In the genomic region with DNA sequence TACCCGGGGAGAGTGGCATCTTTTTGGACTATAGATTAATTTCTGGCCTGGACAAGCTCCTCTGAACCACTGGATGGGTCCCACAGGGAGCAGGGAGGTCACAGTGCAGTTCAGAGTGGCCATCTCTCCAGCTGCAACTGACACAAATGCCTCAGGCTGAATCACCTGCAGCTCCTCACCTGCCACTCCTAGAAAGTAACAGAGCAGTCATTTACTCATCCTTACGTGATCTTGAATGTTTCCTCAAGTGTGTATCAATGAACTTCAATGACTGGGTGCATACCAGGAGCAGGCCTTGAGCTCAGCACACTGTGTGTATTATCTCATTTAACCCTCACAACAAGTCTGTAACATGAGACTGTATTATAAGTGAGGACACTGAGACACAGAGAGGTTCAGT, we compare ENCODE assay signal across 16 cellular contexts. TPM values are rescaled to one million over a fixed set of nuclear protein-coding genes. Genes with fewer than 3 reads are reported as not detected.
DNase-seq lines count a peak whose midpoint lies in the region; ATAC-seq, FAIRE-seq and TF ChIP-seq lines count a peak whose summit lies in the region.
"Had no signal": no experiment of that assay in that cellular context is flagged by ENCODE, and none has a peak within 500 bp of the region (broad histone marks: within the 10 kb centered on the region; RNA-seq: fewer than 3 reads in every experiment).

No MANE protein-coding gene starts in this region.

- H2AFZ ChIP-seq in PC-3 (ENCODE audit: low read length) (no peak overlapping the region), keratinocyte (ENCODE audit: control insufficient read depth, low read length) (no peak overlapping the region)

- H3K79me2 ChIP-seq in PC-3 (ENCODE audit: low read length) (no peaks in the 10 kb centered on the region), keratinocyte (ENCODE audit: control insufficient read depth, insufficient read depth, low read length) (no peaks in the 10 kb centered on the region)

- no peaks in the 10 kb centered on the region for H3K36me3 ChIP-seq in PC-3 (ENCODE audit: low read depth, low read length)
- H3K36me3 ChIP-seq in keratinocyte (ENCODE audit: control insufficient read depth in 2 of 2, extremely low read depth in 1 of 2, insufficient read depth in 2 of 2, low read length in 2 of 2) = no peaks in the 10 kb centered on the region
- H3K36me3 ChIP-seq in upper lobe of right lung = no peaks in the 10 kb centered on the region
- H3K36me3 ChIP-seq: BLaER1 treated with 17β-estradiol and CSF1 and Interleukin-3, amounts not matched to agents 10 nM and 100 nM; HAP-1 had no signal

- peak; percentile 32 for FAIRE-seq in keratinocyte (lab: Jason Lieb, UNC)
- FAIRE-seq: H1, HTR-8/SVneo had no signal

- H3K27me3 Mint-ChIP-seq in activated naive CD4-positive, alpha-beta T cell treated with anti-CD3 and anti-CD28 coated beads, Interleukin-2, amount 50 U/mL, for 24 hours = no peaks in the 10 kb centered on the region
- no peaks in the 10 kb centered on the region for H3K27me3 Mint-ChIP-seq in central memory CD8-positive, alpha-beta T cell
- H3K27me3 Mint-ChIP-seq: CD4-positive, CD25-positive, alpha-beta regulatory T cell had no signal

- H3K4me2 ChIP-seq in PC-3 (ENCODE audit: low read length) = no peak overlapping the region
- H3K4me2 ChIP-seq in keratinocyte (ENCODE audit: control insufficient read depth, extremely low read depth, insufficient read depth, low read depth, low read length) = no peak overlapping the region

- no peaks in the 10 kb centered on the region for H3K9me2 ChIP-seq in PC-3 (replicated peaks; ENCODE audit: low read length)

- H3K4me3 Mint-ChIP-seq in activated naive CD4-positive, alpha-beta T cell treated with anti-CD3 and anti-CD28 coated beads, Interleukin-2, amount 50 U/mL, for 24 hours = no peak overlapping the region
- H3K4me3 Mint-ChIP-seq in central memory CD8-positive, alpha-beta T cell = no peak overlapping the region
- H3K4me3 Mint-ChIP-seq: CD4-positive, CD25-positive, alpha-beta regulatory T cell had no signal

- H3K27ac ChIP-seq in PC-3 (ENCODE audit: low read length) (no peak overlapping the region), keratinocyte (ENCODE audit: control insufficient read depth, insufficient read depth, low read length) (no peak overlapping the region), upper lobe of right lung (no peak overlapping the region)
- H3K27ac ChIP-seq: BLaER1 treated with 17β-estradiol and CSF1 and Interleukin-3, amounts not matched to agents 10 nM and 100 nM had no signal

- H3K36me3 Mint-ChIP-seq in activated naive CD4-positive, alpha-beta T cell treated with anti-CD3 and anti-CD28 coated beads, Interleukin-2, amount 50 U/mL, for 24 hours = peaks cover 17% of the 10 kb centered on the region
- H3K36me3 Mint-ChIP-seq in central memory CD8-positive, alpha-beta T cell (ENCODE audit: insufficient read depth) = no peaks in the 10 kb centered on the region
- H3K36me3 Mint-ChIP-seq: CD4-positive, CD25-positive, alpha-beta regulatory T cell had no signal

- CTCF ChIA-PET in PC-3 (lab: Charles Lee) = no interaction called here

- peaks cover 40% of the 10 kb centered on the region for H3K4me1 Mint-ChIP-seq in activated naive CD4-positive, alpha-beta T cell treated with anti-CD3 and anti-CD28 coated beads, Interleukin-2, amount 50 U/mL, for 24 hours
- H3K4me1 Mint-ChIP-seq in central memory CD8-positive, alpha-beta T cell = peaks cover 29% of the 10 kb centered on the region

- H3K4me1 ChIP-seq in PC-3 (ENCODE audit: insufficient read depth, low read length) (0 out of 2 replicates have a peak, but pooled peaks cover 7% of the 10 kb centered on the region), keratinocyte (ENCODE audit: control insufficient read depth, extremely low read depth, insufficient read depth, low read length) (no peaks in the 10 kb centered on the region), upper lobe of right lung (no peaks in the 10 kb centered on the region)
- H3K4me1 ChIP-seq: HAP-1 had no signal

- H3K9me3 ChIP-seq in PC-3 (ENCODE audit: low read length) (no peaks in the 10 kb centered on the region), keratinocyte (ENCODE audit: control insufficient read depth, low read depth, low read length) (no peaks in the 10 kb centered on the region), upper lobe of right lung (no peaks in the 10 kb centered on the region)
- H3K9me3 ChIP-seq: BLaER1 treated with 17β-estradiol and CSF1 and Interleukin-3, amounts not matched to agents 10 nM and 100 nM; HAP-1 had no signal

- H3K27ac Mint-ChIP-seq in activated naive CD4-positive, alpha-beta T cell treated with anti-CD3 and anti-CD28 coated beads, Interleukin-2, amount 50 U/mL, for 24 hours = peak overlapping the region; percentile 26
- peak overlapping the region; percentile 80 for H3K27ac Mint-ChIP-seq in central memory CD8-positive, alpha-beta T cell (ENCODE audit: low read depth)

- no peaks in the 10 kb centered on the region for H3K9me1 ChIP-seq in keratinocyte (ENCODE audit: control insufficient read depth, extremely low read depth, insufficient read depth, low read length)

- TF ChIP-seq CTCF in PC-3 (conservative IDR thresholded peaks at IDR 0.05; ENCODE audit: low read depth, low read length) = no peak
- TF ChIP-seq CTCF in keratinocyte (optimal IDR thresholded peaks at IDR 0.05 in 1 of 3, IDR thresholded peaks at IDR 0.05 in 1 of 3, conservative IDR thresholded peaks at IDR 0.05 in 1 of 3; ENCODE audit: extremely low read depth in 1 of 3, insufficient read depth in 2 of 3, low read length in 3 of 3) = no peak
- TF ChIP-seq CTCF in upper lobe of right lung (IDR thresholded peaks at IDR 0.05) = no peak

- H4K20me1 ChIP-seq in PC-3 (ENCODE audit: low read length) (no peaks in the 10 kb centered on the region), keratinocyte (ENCODE audit: control insufficient read depth, extremely low read depth, insufficient read depth, low read length) (no peaks in the 10 kb centered on the region)

- no TSS peak for BruUV-seq in PC-3 (replicated peaks; lab: Mats Ljungman, UMichigan)

- ATAC-seq in PC-3 (peak; percentile 53), SK-N-SH treated with all-trans-retinoic acid at 6 μM for 48 hours (no peak), upper lobe of right lung (no peak)
- ATAC-seq in central memory CD8-positive, alpha-beta T cell (replicated peaks; ENCODE audit: extremely low read depth, poor library complexity, severe bottlenecking) = no peak

- dilution Hi-C loops in keratinocyte (cut with MboI; ENCODE audit: extremely low pct_ligation_motif_present, low sequenced_read_pairs) = no loop called here

- intact Hi-C loops in PC-3 (cut with micrococcal nuclease) = no loop called here
- intact Hi-C loops in upper lobe of right lung (cut with DNase I) = no loop called here

- H3K4me3 ChIP-seq in PC-3 (ENCODE audit: low read length) = no peak overlapping the region
- no peak overlapping the region for H3K4me3 ChIP-seq in keratinocyte (ENCODE audit: control insufficient read depth in 2 of 3, extremely low read depth in 1 of 3, insufficient read depth in 2 of 3, low read depth in 1 of 3, low read length in 3 of 3)
- H3K4me3 ChIP-seq in upper lobe of right lung = no peak overlapping the region
- H3K4me3 ChIP-seq: BLaER1 treated with 17β-estradiol and CSF1 and Interleukin-3, amounts not matched to agents 10 nM and 100 nM; HAP-1 had no signal

- H3K9me3 Mint-ChIP-seq in activated naive CD4-positive, alpha-beta T cell treated with anti-CD3 and anti-CD28 coated beads, Interleukin-2, amount 50 U/mL, for 24 hours = peaks cover under 1% of the 10 kb centered on the region
- peaks cover under 1% of the 10 kb centered on the region for H3K9me3 Mint-ChIP-seq in central memory CD8-positive, alpha-beta T cell

- DNase-seq in activated naive CD4-positive, alpha-beta T cell treated with anti-CD3 and anti-CD28 coated beads, Interleukin-2, amount 50 U/mL, for 16 hours = no peak
- DNase-seq in PC-3 (peak; percentile 45), keratinocyte (ENCODE audit: low read depth, low spot score) (no peak), upper lobe of right lung (no peak), NCI-H2029 treated with DMSO at 0.1 percent for 48 hours (lab: John Stamatoyannopoulos, UW) (no peak)
- no peak for DNase-seq in central memory CD8-positive, alpha-beta T cell (ENCODE audit: low spot score in 2 of 2)
- DNase-seq: ACHN; CD4-positive, CD25-positive, alpha-beta regulatory T cell had no signal

- H3K9ac ChIP-seq in PC-3 (ENCODE audit: low read length) (no peak overlapping the region), keratinocyte (ENCODE audit: control insufficient read depth, extremely low read depth, insufficient read depth, low read length) (no peak overlapping the region)
- H3K9ac ChIP-seq: BLaER1 treated with 17β-estradiol and CSF1 and Interleukin-3, amounts not matched to agents 10 nM and 100 nM had no signal

- no peaks in the 10 kb centered on the region for H3F3A ChIP-seq in PC-3 (ENCODE audit: low read length, unreplicated experiment)

- H3K27me3 ChIP-seq in PC-3 (ENCODE audit: low read length) = no peaks in the 10 kb centered on the region
- H3K27me3 ChIP-seq in keratinocyte (ENCODE audit: control insufficient read depth, extremely low read depth, insufficient read depth, low read length) = peaks cover 12% of the 10 kb centered on the region
- no peaks in the 10 kb centered on the region for H3K27me3 ChIP-seq in upper lobe of right lung

- POLR2A ChIA-PET in PC-3 (lab: Charles Lee; ENCODE audit: unreplicated experiment) = no interaction called here

TF ChIP-seq in SK-N-SH treated with all-trans-retinoic acid at 6 μM for 48 hours, 23 proteins besides CTCF, POLR2A, EP300 and RAD21 (continues in another document):
- TF ChIP-seq ZNF8 (CRISPR knock-in tag; IDR thresholded peaks at IDR 0.05) (no peak), ESRRG (CRISPR knock-in tag; IDR thresholded peaks at IDR 0.05) (no peak), ZFP30 (CRISPR knock-in tag; IDR thresholded peaks at IDR 0.05) (no peak), TCF4 (CRISPR knock-in tag; IDR thresholded peaks at IDR 0.05; ENCODE audit: borderline replicate concordance) (no peak), ZNF565 (CRISPR knock-in tag; conservative IDR thresholded peaks at IDR 0.05; ENCODE audit: low read depth) (no peak), CSDC2 (CRISPR knock-in tag; IDR thresholded peaks at IDR 0.05) (no peak), PPARA (CRISPR knock-in tag; IDR thresholded peaks at IDR 0.05; ENCODE audit: borderline replicate concordance) (no peak)

RNA-seq across cellular contexts. Expression of gene SIRPG, which starts 40.0 kb away (rescaled TPM):
- total RNA-seq in PC-3 (2014; rRNA removed) = 0.86 TPM in 1 of 2 replicates, not detected in the other
- polyA plus RNA-seq in keratinocyte = 0.04 to 0.17 TPM in 2 of 3 replicates, not detected in the other
- not detected for polyA plus RNA-seq in keratinocyte (2011; ENCODE audit: low read depth)
- polyA plus RNA-seq in keratinocyte (2011; cell fraction: cytosol; rRNA removed) = 0.10 TPM in 1 of 2 replicates, not detected in the other
- polyA plus RNA-seq in keratinocyte (2011; cell fraction: nucleus; rRNA removed) = 0.08 TPM in 1 of 2 replicates, not detected in the other
- not detected in 2 replicates for polyA plus RNA-seq in keratinocyte (2012; ENCODE audit: low replicate concordance)
- 0.69 TPM in 1 of 3 replicates, not detected in the others for polyA minus RNA-seq in keratinocyte
- polyA minus RNA-seq in keratinocyte (2011; cell fraction: cytosol; rRNA and poly(A)+ RNA removed) = not detected
- polyA minus RNA-seq in keratinocyte (2011; cell fraction: nucleus; rRNA and poly(A)+ RNA removed) = not detected in 2 replicates
- total RNA-seq in upper lobe of right lung = 0.81 TPM
- total RNA-seq: A172, Daoy, H1 had no signal
